In the genomic region with DNA sequence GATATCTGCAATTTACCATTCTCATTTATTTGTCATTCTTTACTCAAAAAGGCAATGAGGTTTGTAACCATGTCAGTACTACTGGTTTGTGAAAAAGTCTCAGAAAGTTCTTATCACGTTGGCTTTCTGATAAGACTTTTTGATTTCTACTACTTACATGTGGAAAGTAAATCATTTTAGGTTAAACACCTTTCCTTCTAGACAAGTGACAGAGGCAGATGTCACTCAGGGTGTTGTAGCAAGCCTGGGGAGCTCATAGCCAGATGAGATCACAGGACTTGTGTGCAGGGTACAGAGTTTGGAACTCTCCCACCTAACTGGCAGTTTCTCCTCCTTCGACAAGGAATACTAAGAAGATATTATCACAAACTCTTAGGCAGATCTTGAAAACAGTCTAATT, we compare ENCODE assay signal across 15 cellular contexts. TPM values are rescaled to one million over a fixed set of nuclear protein-coding genes. Genes with fewer than 3 reads are reported as not detected.
DNase-seq lines count a peak whose midpoint lies in the region; ATAC-seq and TF ChIP-seq lines count a peak whose summit lies in the region.
"Had no signal": no experiment of that assay in that cellular context is flagged by ENCODE, and none has a peak within 500 bp of the region (broad histone marks: within the 10 kb centered on the region; RNA-seq: fewer than 3 reads in every experiment).

No MANE protein-coding gene starts in this region.

- H3K4me1 ChIP-seq in Karpas-422 (ENCODE audit: low read length) (0 out of 2 replicates have a peak, but pooled peaks cover 3% of the 10 kb centered on the region), gastroesophageal sphincter (peaks cover 3 to 52% (median 20%) of the 10 kb centered on the region in 3 donors)

- 60 to 77% methylated on average over 2 of the region's 2 CpGs for WGBS in gastroesophageal sphincter (ENCODE audit: low coverage in 1 of 2), 2 donors

- H3K36me3 Mint-ChIP-seq in activated T-cell treated with anti-CD3 and anti-CD28 coated beads, Interleukin-2, amount 50 U/mL, for 24 hours (ENCODE audit: low read depth) = no peaks in the 10 kb centered on the region
- H3K36me3 Mint-ChIP-seq in stimulated activated effector memory CD8-positive, alpha-beta T cell treated with anti-CD3 and anti-CD28 coated beads, Interleukin-12 subunit alpha, Interleukin-12 subunit beta, amount 100 ng/mL, for 72 hours = no peaks in the 10 kb centered on the region
- H3K36me3 Mint-ChIP-seq in stimulated activated memory B cell treated with anti-CD40 and anti-IgM and Interleukin-4, amounts not matched to agents 10 μg/mL and 1 μg/mL and 100 μg/mL, for 72 hours = no peaks in the 10 kb centered on the region
- H3K36me3 Mint-ChIP-seq: IgD-negative memory B cell had no signal

- no peak overlapping the region for H3K4me2 ChIP-seq in Karpas-422 (ENCODE audit: low read depth, low read length, poor library complexity, severe bottlenecking)
- H3K4me2 ChIP-seq: GM23338 had no signal

- no peaks in the 10 kb centered on the region for H4K20me1 ChIP-seq in Karpas-422 (ENCODE audit: insufficient read depth, low read depth, low read length)

- DNase-seq in activated T-cell treated with anti-CD3 and anti-CD28 coated beads, Interleukin-2, amount 50 U/mL, for 24 hours = no peak
- no peak for DNase-seq in activated T-cell treated with anti-CD3 and anti-CD28 coated beads, Interleukin-2, amount 50 U/mL, for 1 hour
- DNase-seq in Karpas-422 (no peak), posterior vena cava (ENCODE audit: low spot score) (no peak)
- DNase-seq in stimulated activated effector memory CD8-positive, alpha-beta T cell treated with anti-CD3 and anti-CD28 coated beads, Interleukin-12 subunit alpha, Interleukin-12 subunit beta, amount 100 ng/mL, for 72 hours (ENCODE audit: low spot score in 2 of 2) = no peak
- DNase-seq: C1 segment of cervical spinal cord, DND-41, NCI-H187 treated with DMSO at 0.1 percent for 48 hours, NCI-H774 had no signal

- TF ChIP-seq CTCF in gastroesophageal sphincter (IDR thresholded peaks at IDR 0.05) = no peak

- H3K27me3 ChIP-seq in Karpas-422 (ENCODE audit: low read length) = no peaks in the 10 kb centered on the region
- no peaks in the 10 kb centered on the region for H3K27me3 ChIP-seq in gastroesophageal sphincter

- no peaks in the 10 kb centered on the region for H3K9me3 Mint-ChIP-seq in activated T-cell treated with anti-CD3 and anti-CD28 coated beads, Interleukin-2, amount 50 U/mL, for 24 hours
- no peaks in the 10 kb centered on the region for H3K9me3 Mint-ChIP-seq in stimulated activated effector memory CD8-positive, alpha-beta T cell treated with anti-CD3 and anti-CD28 coated beads, Interleukin-12 subunit alpha, Interleukin-12 subunit beta, amount 100 ng/mL, for 72 hours
- no peaks in the 10 kb centered on the region for H3K9me3 Mint-ChIP-seq in stimulated activated memory B cell treated with anti-CD40 and anti-IgM and Interleukin-4, amounts not matched to agents 10 μg/mL and 1 μg/mL and 100 μg/mL, for 72 hours
- H3K9me3 Mint-ChIP-seq: GM23338, IgD-negative memory B cell had no signal

- H3K9me2 ChIP-seq in Karpas-422 (replicated peaks; ENCODE audit: insufficient read depth, low read length) = no peaks in the 10 kb centered on the region

- ATAC-seq in gastroesophageal sphincter = no peak
- ATAC-seq in stimulated activated effector memory CD8-positive, alpha-beta T cell treated with anti-CD3 and anti-CD28 coated beads, Interleukin-12 subunit alpha, Interleukin-12 subunit beta, amount 100 ng/mL, for 72 hours = peak; percentile 31
- ATAC-seq in stimulated activated memory B cell treated with anti-CD40 and anti-IgM and Interleukin-4, amounts not matched to agents 10 μg/mL and 1 μg/mL and 100 μg/mL, for 72 hours = no peak
- ATAC-seq: GM23338, HCT116 had no signal

- TF ChIP-seq POLR2A in gastroesophageal sphincter (IDR thresholded peaks at IDR 0.05) = no peak

- no peaks in the 10 kb centered on the region for H3K9me3 ChIP-seq in Karpas-422 (ENCODE audit: low read length)
- no peaks in the 10 kb centered on the region for H3K9me3 ChIP-seq in gastroesophageal sphincter

- H3K27me3 Mint-ChIP-seq in activated T-cell treated with anti-CD3 and anti-CD28 coated beads, Interleukin-2, amount 50 U/mL, for 24 hours = peaks cover 3% of the 10 kb centered on the region
- H3K27me3 Mint-ChIP-seq in stimulated activated memory B cell treated with anti-CD40 and anti-IgM and Interleukin-4, amounts not matched to agents 10 μg/mL and 1 μg/mL and 100 μg/mL, for 72 hours = no peaks in the 10 kb centered on the region
- H3K27me3 Mint-ChIP-seq: IgD-negative memory B cell had no signal

- H3K79me2 ChIP-seq in Karpas-422 (ENCODE audit: low read length) = no peaks in the 10 kb centered on the region

- intact Hi-C loops in posterior vena cava (cut with DNase I) = no loop called here

- H3K4me1 Mint-ChIP-seq in activated T-cell treated with anti-CD3 and anti-CD28 coated beads, Interleukin-2, amount 50 U/mL, for 24 hours (ENCODE audit: low read depth) = peaks cover 37% of the 10 kb centered on the region
- peaks cover 38% of the 10 kb centered on the region for H3K4me1 Mint-ChIP-seq in stimulated activated effector memory CD8-positive, alpha-beta T cell treated with anti-CD3 and anti-CD28 coated beads, Interleukin-12 subunit alpha, Interleukin-12 subunit beta, amount 100 ng/mL, for 72 hours
- peaks cover 32% of the 10 kb centered on the region for H3K4me1 Mint-ChIP-seq in stimulated activated memory B cell treated with anti-CD40 and anti-IgM and Interleukin-4, amounts not matched to agents 10 μg/mL and 1 μg/mL and 100 μg/mL, for 72 hours
- H3K4me1 Mint-ChIP-seq: GM23338 had no signal

- TF ChIP-seq EP300 in gastroesophageal sphincter (IDR thresholded peaks at IDR 0.05) = no peak

- H3K9ac ChIP-seq in Karpas-422 (ENCODE audit: low read length) = no peak overlapping the region

- H3K27ac Mint-ChIP-seq in activated T-cell treated with anti-CD3 and anti-CD28 coated beads, Interleukin-2, amount 50 U/mL, for 24 hours = peak overlapping the region; percentile 27
- H3K27ac Mint-ChIP-seq in stimulated activated effector memory CD8-positive, alpha-beta T cell treated with anti-CD3 and anti-CD28 coated beads, Interleukin-12 subunit alpha, Interleukin-12 subunit beta, amount 100 ng/mL, for 72 hours = no peak overlapping the region
- no peak overlapping the region for H3K27ac Mint-ChIP-seq in stimulated activated memory B cell treated with anti-CD40 and anti-IgM and Interleukin-4, amounts not matched to agents 10 μg/mL and 1 μg/mL and 100 μg/mL, for 72 hours
- H3K27ac Mint-ChIP-seq: GM23338, IgD-negative memory B cell had no signal

- no peak overlapping the region for H3K4me3 Mint-ChIP-seq in activated T-cell treated with anti-CD3 and anti-CD28 coated beads, Interleukin-2, amount 50 U/mL, for 24 hours
- H3K4me3 Mint-ChIP-seq in stimulated activated effector memory CD8-positive, alpha-beta T cell treated with anti-CD3 and anti-CD28 coated beads, Interleukin-12 subunit alpha, Interleukin-12 subunit beta, amount 100 ng/mL, for 72 hours = no peak overlapping the region
- no peak overlapping the region for H3K4me3 Mint-ChIP-seq in stimulated activated memory B cell treated with anti-CD40 and anti-IgM and Interleukin-4, amounts not matched to agents 10 μg/mL and 1 μg/mL and 100 μg/mL, for 72 hours
- H3K4me3 Mint-ChIP-seq: GM23338, IgD-negative memory B cell had no signal

- H2AFZ ChIP-seq in Karpas-422 (ENCODE audit: low read length) = 0 out of 2 replicates have a peak overlapping the region, but pooled peaks have one; percentile 6
- H2AFZ ChIP-seq: GM23338, PC-9 had no signal

- H3K27ac ChIP-seq in Karpas-422 (ENCODE audit: low read length) (no peak overlapping the region), gastroesophageal sphincter (peak overlapping the region; percentile 37 to 75 (median 65))

- H3K4me3 ChIP-seq in Karpas-422 (ENCODE audit: low read length) = no peak overlapping the region
- H3K4me3 ChIP-seq in gastroesophageal sphincter = no peak overlapping the region
- H3K4me3 ChIP-seq: GM23338, PC-9 had no signal

- H3K36me3 ChIP-seq in Karpas-422 (ENCODE audit: insufficient read depth, low read length) (no peaks in the 10 kb centered on the region), gastroesophageal sphincter (no peaks in the 10 kb centered on the region)

RNA-seq across cellular contexts. Expression of a gene that starts 49.3 kb away (rescaled TPM):
- 231 and 566 TPM in 2 replicates for total RNA-seq in Karpas-422 (2014; rRNA removed; shearing (Covaris generic); ENCODE audit: low replicate concordance)
- total RNA-seq in gastroesophageal sphincter = 100 to 1,000 TPM; 237 to 286 (median 263) TPM
- 100 to 1,000 TPM; 237 to 371 TPM for total RNA-seq in posterior vena cava
